ENCODE assay signal across 8 cellular contexts in the genomic region with DNA sequence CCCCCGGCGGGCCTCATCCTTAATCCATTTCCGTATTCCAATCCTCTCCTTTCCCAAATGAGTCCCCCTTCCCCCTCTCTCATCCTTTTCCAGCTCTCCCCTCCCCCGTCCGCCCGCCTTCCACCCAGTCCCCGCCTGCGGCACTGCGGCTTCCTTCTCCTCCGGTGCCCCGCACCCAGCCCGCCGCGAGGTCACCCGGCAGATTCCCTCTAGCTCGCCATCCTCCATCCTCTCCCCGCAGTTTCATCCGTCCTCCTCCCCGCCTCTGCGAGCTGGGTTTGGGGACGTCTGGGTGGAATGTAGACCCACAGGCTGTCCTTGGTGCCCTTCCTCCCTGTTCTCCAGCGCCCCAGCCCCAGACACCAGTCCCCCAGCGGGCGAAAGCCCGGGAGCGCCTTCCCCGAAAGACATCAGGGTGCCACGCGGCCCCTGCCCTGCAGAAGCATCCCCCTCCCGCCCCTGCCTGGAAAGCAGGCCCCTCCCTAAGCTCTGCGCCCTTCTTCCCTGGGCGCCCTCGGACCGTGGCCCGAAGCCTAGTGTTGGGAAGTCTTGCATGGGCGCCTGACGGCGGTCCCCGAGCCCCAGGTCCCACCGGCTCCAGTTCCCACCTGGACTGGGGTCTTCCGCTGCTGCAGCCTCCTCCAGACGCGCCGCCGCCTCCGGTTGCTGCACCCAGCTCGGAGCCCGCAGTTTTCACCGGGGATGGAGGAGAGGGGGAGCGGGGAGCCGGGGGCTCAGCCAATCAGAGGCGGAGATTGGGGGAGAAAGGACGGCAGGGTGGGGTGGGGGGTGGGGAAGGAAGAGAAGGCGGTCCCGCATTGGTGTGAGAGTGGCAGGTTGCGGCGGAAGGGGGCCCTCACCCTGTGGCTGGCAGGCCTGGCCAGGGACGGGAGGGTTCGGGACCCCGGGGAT. TPM values are rescaled to one million over a fixed set of nuclear protein-coding genes. Genes with fewer than 3 reads are reported as not detected.
DNase-seq lines count a peak whose midpoint lies in the region; ATAC-seq and TF ChIP-seq lines count a peak whose summit lies in the region.

A gene (minus strand): TSS at position 668 of the 912 bp plus-strand sequence. CDS start 2,267 bp downstream, outside the sequence.

- H3K4me3 ChIP-seq in SJSA1 (peak within 1 kb of the TSS; percentile 39), fibroblast of lung (replicated peaks in 1 of 4; ENCODE audit: control extremely low read depth in 1 of 4, insufficient read depth in 1 of 4, low read depth in 3 of 4, low read length in 4 of 4) (peak within 1 kb of the TSS; percentile 59 to 86 (median 72)), neuron (ENCODE audit: low read length) (peak within 1 kb of the TSS; percentile 2)

- H3K9me3 ChIP-seq in SJSA1 (replicated peaks) (no peaks in the 10 kb centered on the region), fibroblast of lung (ENCODE audit: control insufficient read depth, insufficient read depth, low read depth, low read length) (no peaks in the 10 kb centered on the region), neuron (ENCODE audit: low read length) (no peaks in the 10 kb centered on the region)

- H3K4me1 ChIP-seq in SJSA1 (replicated peaks) (peaks cover 21% of the 10 kb centered on the region), fibroblast of lung (ENCODE audit: control insufficient read depth, extremely low read depth, insufficient read depth, low read length) (peaks cover 9% of the 10 kb centered on the region), neuron (ENCODE audit: insufficient read depth, low read length) (peaks cover 5% of the 10 kb centered on the region)

- no peak for ATAC-seq in HG03025 (IDR thresholded peaks at IDR 0.05; ENCODE audit: low FRiP score, unreplicated experiment)
- no peak for ATAC-seq in GM19452 (IDR thresholded peaks at IDR 0.05; ENCODE audit: unreplicated experiment)

- H3K9ac ChIP-seq in fibroblast of lung (ENCODE audit: insufficient read depth, low read length): peak within 1 kb of the TSS; percentile 68

- H3K27me3 ChIP-seq in SJSA1 (replicated peaks): no peaks in the 10 kb centered on the region
- no peaks in the 10 kb centered on the region for H3K27me3 ChIP-seq in fibroblast of lung (ENCODE audit: control insufficient read depth, insufficient read depth, low read length)
- peaks cover 55% of the 10 kb centered on the region for H3K27me3 ChIP-seq in neuron (ENCODE audit: insufficient read depth, low read length)

- H2AFZ ChIP-seq in fibroblast of lung (ENCODE audit: low read length) (peak within 1 kb of the TSS; percentile 34), neuron (ENCODE audit: low read depth, low read length) (peak within 1 kb of the TSS; percentile 40)

- H3K79me2 ChIP-seq in fibroblast of lung (ENCODE audit: control insufficient read depth, insufficient read depth, low read length): peaks cover 39% of the 10 kb centered on the region

- no peak for TF ChIP-seq CTCF in GM20000 (IDR thresholded peaks at IDR 0.05; ENCODE audit: extremely low read depth, missing control alignments)
- no peak for TF ChIP-seq CTCF in fibroblast of lung (conservative IDR thresholded peaks at IDR 0.05 in 1 of 2, IDR thresholded peaks at IDR 0.05 in 1 of 2; ENCODE audit: low read depth in 1 of 2, low read length in 2 of 2)

- peak; percentile 6 for DNase-seq in GM20000 (ENCODE audit: low spot score)
- no peak for DNase-seq in SJSA1 (ENCODE audit: low read depth in 1 of 2, low spot score in 2 of 2)
- DNase-seq in fibroblast of lung (ENCODE audit: low read depth in 2 of 2): peak; percentile 58 to 67
- DNase-seq in NCI-H128 (lab: John Stamatoyannopoulos, UW; ENCODE audit: unreplicated experiment): no peak
- no peak for DNase-seq in SW480 (ENCODE audit: low spot score)

- H3K36me3 ChIP-seq in SJSA1 (no peaks in the 10 kb centered on the region), fibroblast of lung (ENCODE audit: control insufficient read depth, insufficient read depth, low read length) (peaks cover 16% of the 10 kb centered on the region), neuron (ENCODE audit: insufficient read depth, low read length) (no peaks in the 10 kb centered on the region)

- no peak within 1 kb of the TSS for H3K27ac ChIP-seq in SJSA1
- peak within 1 kb of the TSS; percentile 67 for H3K27ac ChIP-seq in fibroblast of lung (ENCODE audit: insufficient read depth, low read length)

- H4K20me1 ChIP-seq in fibroblast of lung (ENCODE audit: control insufficient read depth, extremely low read depth, insufficient read depth, low read length): no peaks in the 10 kb centered on the region

- peak within 1 kb of the TSS; percentile 73 for H3K4me2 ChIP-seq in fibroblast of lung (ENCODE audit: extremely low read depth, insufficient read depth, low read length)

RNA-seq across cellular contexts. Expression of the gene that starts here (rescaled TPM):
- 7.4 and 51.6 TPM in 2 replicates for total RNA-seq in SJSA1 (2014; rRNA removed; shearing (Covaris generic))
- 105 and 292 TPM in 2 replicates for total RNA-seq in fibroblast of lung
- 824 and 1,700 TPM in 2 replicates for polyA plus RNA-seq in fibroblast of lung
- 595 and 805 TPM in 2 replicates for polyA plus RNA-seq in fibroblast of lung (2012)
- 1,722 and 2,470 TPM in 2 replicates for polyA minus RNA-seq in fibroblast of lung (ENCODE audit: low replicate concordance)

Comparison
In these comparisons a context has a peak if more than half of its experiments do, and no peak if none do; other contexts are left out.
1. DNase-seq: peak in GM20000 (single experiment) and fibroblast of lung (2 of 2); none in SJSA1 (0 of 2), NCI-H128 (single experiment) and SW480 (single experiment).
2. H3K4me3 ChIP-seq: peak in every context shown above with its lines; median percentile 72 in fibroblast of lung; 39 in SJSA1; 2 in neuron.